In the genomic region with DNA sequence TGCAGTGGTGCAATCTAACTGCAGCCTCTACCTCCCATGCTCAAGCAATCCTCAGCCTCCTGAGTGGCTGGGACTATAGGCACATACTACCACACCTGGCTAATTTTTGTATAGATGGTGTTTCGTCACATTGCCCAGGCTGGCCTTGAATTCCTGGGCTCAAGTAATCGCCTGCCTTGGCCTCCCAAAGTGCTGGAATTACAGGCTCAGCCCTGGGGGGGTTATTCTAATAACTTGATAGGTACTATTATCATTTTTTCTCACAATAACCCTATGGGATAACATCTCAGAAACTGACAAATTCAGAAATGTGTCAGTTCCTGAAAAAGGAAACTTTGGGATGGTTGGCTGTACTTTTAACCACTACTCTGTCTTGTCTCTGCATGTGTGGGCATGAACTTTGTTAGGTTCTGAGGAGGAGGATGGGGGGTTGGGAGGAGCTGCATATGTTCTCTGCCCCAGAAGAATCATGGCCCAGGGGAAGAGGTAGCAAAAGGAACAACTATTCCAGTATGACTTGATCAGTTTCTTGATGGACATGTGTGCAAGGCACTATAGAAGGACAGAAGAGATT, we compare ENCODE assay signal across 2 cellular contexts.
TF ChIP-seq lines count a peak whose summit lies in the region.

No MANE protein-coding gene starts in this region.

TF ChIP-seq in GM23338, 12 proteins besides CTCF, POLR2A, EP300 and RAD21 (continues in another document):
- TF ChIP-seq, protein P1, sequence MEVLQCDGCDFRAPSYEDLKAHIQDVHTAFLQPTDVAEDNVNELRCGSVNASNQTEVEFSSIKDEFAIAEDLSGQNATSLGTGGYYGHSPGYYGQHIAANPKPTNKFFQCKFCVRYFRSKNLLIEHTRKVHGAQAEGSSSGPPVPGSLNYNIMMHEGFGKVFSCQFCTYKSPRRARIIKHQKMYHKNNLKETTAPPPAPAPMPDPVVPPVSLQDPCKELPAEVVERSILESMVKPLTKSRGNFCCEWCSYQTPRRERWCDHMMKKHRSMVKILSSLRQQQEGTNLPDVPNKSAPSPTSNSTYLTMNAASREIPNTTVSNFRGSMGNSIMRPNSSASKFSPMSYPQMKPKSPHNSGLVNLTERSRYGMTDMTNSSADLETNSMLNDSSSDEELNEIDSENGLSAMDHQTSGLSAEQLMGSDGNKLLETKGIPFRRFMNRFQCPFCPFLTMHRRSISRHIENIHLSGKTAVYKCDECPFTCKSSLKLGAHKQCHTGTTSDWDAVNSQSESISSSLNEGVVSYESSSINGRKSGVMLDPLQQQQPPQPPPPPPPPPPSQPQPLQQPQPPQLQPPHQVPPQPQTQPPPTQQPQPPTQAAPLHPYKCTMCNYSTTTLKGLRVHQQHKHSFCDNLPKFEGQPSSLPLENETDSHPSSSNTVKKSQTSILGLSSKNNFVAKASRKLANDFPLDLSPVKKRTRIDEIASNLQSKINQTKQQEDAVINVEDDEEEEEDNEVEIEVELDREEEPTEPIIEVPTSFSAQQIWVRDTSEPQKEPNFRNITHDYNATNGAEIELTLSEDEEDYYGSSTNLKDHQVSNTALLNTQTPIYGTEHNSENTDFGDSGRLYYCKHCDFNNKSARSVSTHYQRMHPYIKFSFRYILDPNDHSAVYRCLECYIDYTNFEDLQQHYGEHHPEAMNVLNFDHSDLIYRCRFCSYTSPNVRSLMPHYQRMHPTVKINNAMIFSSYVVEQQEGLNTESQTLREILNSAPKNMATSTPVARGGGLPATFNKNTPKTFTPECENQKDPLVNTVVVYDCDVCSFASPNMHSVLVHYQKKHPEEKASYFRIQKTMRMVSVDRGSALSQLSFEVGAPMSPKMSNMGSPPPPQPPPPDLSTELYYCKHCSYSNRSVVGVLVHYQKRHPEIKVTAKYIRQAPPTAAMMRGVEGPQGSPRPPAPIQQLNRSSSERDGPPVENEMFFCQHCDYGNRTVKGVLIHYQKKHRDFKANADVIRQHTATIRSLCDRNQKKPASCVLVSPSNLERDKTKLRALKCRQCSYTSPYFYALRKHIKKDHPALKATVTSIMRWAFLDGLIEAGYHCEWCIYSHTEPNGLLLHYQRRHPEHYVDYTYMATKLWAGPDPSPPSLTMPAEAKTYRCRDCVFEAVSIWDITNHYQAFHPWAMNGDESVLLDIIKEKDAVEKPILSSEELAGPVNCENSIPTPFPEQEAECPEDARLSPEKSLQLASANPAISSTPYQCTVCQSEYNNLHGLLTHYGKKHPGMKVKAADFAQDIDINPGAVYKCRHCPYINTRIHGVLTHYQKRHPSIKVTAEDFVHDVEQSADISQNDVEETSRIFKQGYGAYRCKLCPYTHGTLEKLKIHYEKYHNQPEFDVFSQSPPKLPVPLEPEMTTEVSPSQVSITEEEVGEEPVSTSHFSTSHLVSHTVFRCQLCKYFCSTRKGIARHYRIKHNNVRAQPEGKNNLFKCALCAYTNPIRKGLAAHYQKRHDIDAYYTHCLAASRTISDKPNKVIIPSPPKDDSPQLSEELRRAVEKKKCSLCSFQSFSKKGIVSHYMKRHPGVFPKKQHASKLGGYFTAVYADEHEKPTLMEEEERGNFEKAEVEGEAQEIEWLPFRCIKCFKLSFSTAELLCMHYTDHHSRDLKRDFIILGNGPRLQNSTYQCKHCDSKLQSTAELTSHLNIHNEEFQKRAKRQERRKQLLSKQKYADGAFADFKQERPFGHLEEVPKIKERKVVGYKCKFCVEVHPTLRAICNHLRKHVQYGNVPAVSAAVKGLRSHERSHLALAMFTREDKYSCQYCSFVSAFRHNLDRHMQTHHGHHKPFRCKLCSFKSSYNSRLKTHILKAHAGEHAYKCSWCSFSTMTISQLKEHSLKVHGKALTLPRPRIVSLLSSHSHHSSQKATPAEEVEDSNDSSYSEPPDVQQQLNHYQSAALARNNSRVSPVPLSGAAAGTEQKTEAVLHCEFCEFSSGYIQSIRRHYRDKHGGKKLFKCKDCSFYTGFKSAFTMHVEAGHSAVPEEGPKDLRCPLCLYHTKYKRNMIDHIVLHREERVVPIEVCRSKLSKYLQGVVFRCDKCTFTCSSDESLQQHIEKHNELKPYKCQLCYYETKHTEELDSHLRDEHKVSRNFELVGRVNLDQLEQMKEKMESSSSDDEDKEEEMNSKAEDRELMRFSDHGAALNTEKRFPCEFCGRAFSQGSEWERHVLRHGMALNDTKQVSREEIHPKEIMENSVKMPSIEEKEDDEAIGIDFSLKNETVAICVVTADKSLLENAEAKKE (CRISPR knock-in tag; IDR thresholded peaks at IDR 0.05), result no peak
- TF ChIP-seq POLR2AphosphoS5 (IDR thresholded peaks at IDR 0.05; ENCODE audit: low read depth) (no peak), CREB1 (CRISPR knock-in tag; IDR thresholded peaks at IDR 0.05; ENCODE audit: low read depth) (no peak), ZNF114 (CRISPR knock-in tag; IDR thresholded peaks at IDR 0.05) (no peak), STAT1 (IDR thresholded peaks at IDR 0.05; ENCODE audit: unreplicated experiment) (no peak), JUNB (IDR thresholded peaks at IDR 0.05; ENCODE audit: unreplicated experiment) (no peak), EZH2 (IDR thresholded peaks at IDR 0.05; ENCODE audit: low read depth, unreplicated experiment) (no peak), NANOG (IDR thresholded peaks at IDR 0.05; ENCODE audit: borderline replicate concordance) (no peak), EZH2phosphoT487 (IDR thresholded peaks at IDR 0.05; ENCODE audit: unreplicated experiment) (no peak)
- TF ChIP-seq, protein P2, sequence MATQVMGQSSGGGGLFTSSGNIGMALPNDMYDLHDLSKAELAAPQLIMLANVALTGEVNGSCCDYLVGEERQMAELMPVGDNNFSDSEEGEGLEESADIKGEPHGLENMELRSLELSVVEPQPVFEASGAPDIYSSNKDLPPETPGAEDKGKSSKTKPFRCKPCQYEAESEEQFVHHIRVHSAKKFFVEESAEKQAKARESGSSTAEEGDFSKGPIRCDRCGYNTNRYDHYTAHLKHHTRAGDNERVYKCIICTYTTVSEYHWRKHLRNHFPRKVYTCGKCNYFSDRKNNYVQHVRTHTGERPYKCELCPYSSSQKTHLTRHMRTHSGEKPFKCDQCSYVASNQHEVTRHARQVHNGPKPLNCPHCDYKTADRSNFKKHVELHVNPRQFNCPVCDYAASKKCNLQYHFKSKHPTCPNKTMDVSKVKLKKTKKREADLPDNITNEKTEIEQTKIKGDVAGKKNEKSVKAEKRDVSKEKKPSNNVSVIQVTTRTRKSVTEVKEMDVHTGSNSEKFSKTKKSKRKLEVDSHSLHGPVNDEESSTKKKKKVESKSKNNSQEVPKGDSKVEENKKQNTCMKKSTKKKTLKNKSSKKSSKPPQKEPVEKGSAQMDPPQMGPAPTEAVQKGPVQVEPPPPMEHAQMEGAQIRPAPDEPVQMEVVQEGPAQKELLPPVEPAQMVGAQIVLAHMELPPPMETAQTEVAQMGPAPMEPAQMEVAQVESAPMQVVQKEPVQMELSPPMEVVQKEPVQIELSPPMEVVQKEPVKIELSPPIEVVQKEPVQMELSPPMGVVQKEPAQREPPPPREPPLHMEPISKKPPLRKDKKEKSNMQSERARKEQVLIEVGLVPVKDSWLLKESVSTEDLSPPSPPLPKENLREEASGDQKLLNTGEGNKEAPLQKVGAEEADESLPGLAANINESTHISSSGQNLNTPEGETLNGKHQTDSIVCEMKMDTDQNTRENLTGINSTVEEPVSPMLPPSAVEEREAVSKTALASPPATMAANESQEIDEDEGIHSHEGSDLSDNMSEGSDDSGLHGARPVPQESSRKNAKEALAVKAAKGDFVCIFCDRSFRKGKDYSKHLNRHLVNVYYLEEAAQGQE (IDR thresholded peaks at IDR 0.05; ENCODE audit: unreplicated experiment), result no peak

TF ChIP-seq in H1, 55 proteins besides CTCF, POLR2A, EP300 and RAD21:
- TF ChIP-seq CEBPB (IDR thresholded peaks at IDR 0.05; ENCODE audit: low read depth, low read length) (peak; percentile 31; the same call in 1 of the 2 replicates), GABPA (IDR thresholded peaks at IDR 0.05; ENCODE audit: borderline replicate concordance, insufficient read depth, low read length) (no peak)
TF ChIP-seq in H1: peak in this region for 1.
